In genomic region chr11:11807811-11808210, GRCh38 we compare ENCODE assay signal across 26 cellular contexts.
"Had no signal": no experiment of that assay in that cellular context is flagged by ENCODE, and none has a peak within 500 bp of the region (broad histone marks: within the 10 kb centered on the region; RNA-seq: fewer than 3 reads in every experiment).

No MANE protein-coding gene starts in this region.

- H3K27me3 ChIP-seq: left lung, thyroid gland, upper lobe of right lung had no signal

- H3K4me1 Mint-ChIP-seq: activated CD4-positive, alpha-beta T cell treated with anti-CD3 and anti-CD28 coated beads for 36 hours; activated naive CD4-positive, alpha-beta T cell treated with anti-CD3 and anti-CD28 coated beads, Interleukin-2, amount 50 U/mL, for 24 hours; activated naive CD8-positive, alpha-beta T cell treated with anti-CD3 and anti-CD28 coated beads, Interleukin-2, amount 50 U/mL, for 24 hours had no signal

- ATAC-seq: activated CD4-positive, alpha-beta T cell treated with anti-CD3 and anti-CD28 coated beads for 36 hours; activated CD8-positive, alpha-beta memory T cell treated with anti-CD3 and anti-CD28 coated beads, Interleukin-2, amount 10 ng/mL, durations not matched to agents 7 days and 5 days; activated CD8-positive, alpha-beta T cell treated with anti-CD3 and anti-CD28 coated beads, Interleukin-2, amount 10 ng/mL, durations not matched to agents 7 days and 5 days; activated naive CD8-positive, alpha-beta T cell treated with anti-CD3 and anti-CD28 coated beads, Interleukin-2, amount 50 U/mL, for 24 hours; left lung; mucosa of descending colon; natural killer cell treated with Interleukin-12 subunit alpha and Interleukin-12 subunit beta and Interleukin-15 and Interleukin-18, amount 100 ng/mL, for 72 hours; stimulated activated naive CD8-positive, alpha-beta T cell treated with anti-CD3 and anti-CD28 coated beads, Interleukin-15, Interleukin-2, amounts not matched to agents 100 U/mL and 50 U/mL, for 24 hours; upper lobe of right lung had no signal

- H3K9me3 ChIP-seq: left lung, mucosa of descending colon, SK-N-SH, thyroid gland, upper lobe of right lung had no signal

- H3K4me3 ChIP-seq: coronary artery, left lung, mucosa of descending colon, thyroid gland, upper lobe of right lung had no signal

- DNase-seq: activated CD4-positive, alpha-beta T cell treated with anti-CD3 and anti-CD28 coated beads for 36 hours; activated CD4-positive, CD25-positive, alpha-beta regulatory T cell; activated CD8-positive, alpha-beta memory T cell treated with anti-CD3 and anti-CD28 coated beads, Interleukin-2, amount 10 ng/mL, durations not matched to agents 7 days and 5 days; activated CD8-positive, alpha-beta T cell treated with anti-CD3 and anti-CD28 coated beads, Interleukin-2, amount 10 ng/mL, durations not matched to agents 7 days and 5 days; activated naive CD8-positive, alpha-beta T cell treated with anti-CD3 and anti-CD28 coated beads, Interleukin-2, amount 50 U/mL, for 24 hours; activated T-cell treated with anti-CD3 and anti-CD28 coated beads, Interleukin-2, amount 50 U/mL, for 48 hours; cerebellar nuclear complex; effector memory CD8-positive, alpha-beta T cell; erythroblast; head of caudate nucleus; hippocampal formation; left lung; mucosa of descending colon; retina; SK-N-SH; stimulated activated CD4-positive, alpha-beta T cell treated with anti-CD3 and anti-CD28 coated beads, Interleukin-2, amount 100 ng/mL, for 48 hours; stimulated activated naive CD8-positive, alpha-beta T cell treated with anti-CD3 and anti-CD28 coated beads, Interleukin-15, Interleukin-2, amounts not matched to agents 100 U/mL and 50 U/mL, for 24 hours; T-helper 2 cell; thyroid gland; upper lobe of right lung had no signal

- H3K36me3 ChIP-seq: left lung, thyroid gland, upper lobe of right lung had no signal

- H3K27me3 Mint-ChIP-seq: activated naive CD4-positive, alpha-beta T cell treated with anti-CD3 and anti-CD28 coated beads, Interleukin-2, amount 50 U/mL, for 24 hours had no signal

- H3K9me3 Mint-ChIP-seq: activated naive CD8-positive, alpha-beta T cell treated with anti-CD3 and anti-CD28 coated beads, Interleukin-2, amount 50 U/mL, for 24 hours; activated T-helper 2 cell treated with anti-CD3 and anti-CD28 coated beads, Interferon-gamma antibody, Interleukin-2, Interleukin-4, amounts not matched to agents 10 μg/mL and 5 μg/mL and 100 μg/mL, durations not matched to agents 14 hours and 24 hours and 36 hours; effector memory CD8-positive, alpha-beta T cell; immature natural killer cell; natural killer cell treated with Interleukin-12 subunit alpha and Interleukin-12 subunit beta and Interleukin-15 and Interleukin-18, amount 100 ng/mL, for 72 hours had no signal

- H3K4me3 Mint-ChIP-seq: activated CD4-positive, alpha-beta T cell treated with anti-CD3 and anti-CD28 coated beads for 36 hours; activated CD8-positive, alpha-beta memory T cell treated with anti-CD3 and anti-CD28 coated beads, Interleukin-2, amount 10 ng/mL, durations not matched to agents 7 days and 5 days; activated CD8-positive, alpha-beta T cell treated with anti-CD3 and anti-CD28 coated beads, Interleukin-2, amount 10 ng/mL, durations not matched to agents 7 days and 5 days; activated naive CD4-positive, alpha-beta T cell treated with anti-CD3 and anti-CD28 coated beads, Interleukin-2, amount 50 U/mL, for 24 hours; activated naive CD8-positive, alpha-beta T cell treated with anti-CD3 and anti-CD28 coated beads, Interleukin-2, amount 50 U/mL, for 24 hours; effector memory CD8-positive, alpha-beta T cell had no signal

- H3K27ac Mint-ChIP-seq: activated CD4-positive, alpha-beta T cell treated with anti-CD3 and anti-CD28 coated beads for 36 hours; activated CD8-positive, alpha-beta memory T cell treated with anti-CD3 and anti-CD28 coated beads, Interleukin-2, amount 10 ng/mL, durations not matched to agents 7 days and 5 days; activated CD8-positive, alpha-beta T cell treated with anti-CD3 and anti-CD28 coated beads, Interleukin-2, amount 10 ng/mL, durations not matched to agents 7 days and 5 days; activated naive CD4-positive, alpha-beta T cell treated with anti-CD3 and anti-CD28 coated beads, Interleukin-2, amount 50 U/mL, for 24 hours; activated naive CD8-positive, alpha-beta T cell treated with anti-CD3 and anti-CD28 coated beads, Interleukin-2, amount 50 U/mL, for 24 hours; activated T-helper 2 cell treated with anti-CD3 and anti-CD28 coated beads, Interferon-gamma antibody, Interleukin-2, Interleukin-4, amounts not matched to agents 10 μg/mL and 5 μg/mL and 100 μg/mL, durations not matched to agents 14 hours and 24 hours and 36 hours; effector memory CD8-positive, alpha-beta T cell; progenitor cell of endocrine pancreas had no signal

- H3K27ac ChIP-seq: coronary artery, left lung, thyroid gland, upper lobe of right lung had no signal

- H3K36me3 Mint-ChIP-seq: activated CD8-positive, alpha-beta memory T cell treated with anti-CD3 and anti-CD28 coated beads, Interleukin-2, amount 10 ng/mL, durations not matched to agents 7 days and 5 days; natural killer cell treated with Interleukin-12 subunit alpha and Interleukin-12 subunit beta and Interleukin-15 and Interleukin-18, amount 100 ng/mL, for 72 hours had no signal

- H3K4me1 ChIP-seq: thyroid gland had no signal
